1 cellular context compared by ENCODE assay signal in the genomic region with DNA sequence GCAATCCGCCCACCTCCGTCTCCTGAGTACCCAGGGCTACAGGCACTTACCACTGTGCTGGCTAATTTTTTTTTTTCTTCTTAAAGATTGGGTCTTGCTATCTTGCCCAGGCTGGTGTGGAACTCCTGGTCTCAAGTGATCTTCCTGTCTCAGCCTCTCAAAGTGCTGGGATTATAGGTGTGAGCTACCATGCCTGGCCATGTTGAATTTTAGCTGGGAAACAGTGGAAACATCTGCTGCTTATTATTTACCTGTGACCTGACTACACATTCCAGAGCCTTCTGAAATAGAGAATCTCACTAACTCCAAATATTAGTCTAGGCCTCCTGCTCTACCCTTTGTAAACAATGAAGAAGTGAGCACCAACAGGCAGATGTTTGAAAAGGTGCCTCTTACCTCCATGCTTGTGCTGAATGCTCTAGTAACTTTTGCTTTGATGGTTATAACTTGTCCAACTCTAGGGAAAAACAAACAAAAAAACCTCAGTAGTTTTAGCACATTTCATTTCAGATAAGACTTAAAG.
TF ChIP-seq lines count a peak whose summit lies in the region.

No MANE protein-coding gene starts in this region.

TF ChIP-seq in HepG2, 621 proteins besides CTCF, POLR2A, EP300 and RAD21 (continued from another document and continues in another):
- TF ChIP-seq ZNF597 (CRISPR knock-in tag; IDR thresholded peaks at IDR 0.05) (no peak), KLF13 (CRISPR knock-in tag; IDR thresholded peaks at IDR 0.05) (no peak), ZNF235 (CRISPR knock-in tag; IDR thresholded peaks at IDR 0.05; ENCODE audit: borderline replicate concordance) (no peak), ZNF644 (CRISPR knock-in tag; IDR thresholded peaks at IDR 0.05; ENCODE audit: low read depth) (no peak), ZBTB14 (CRISPR knock-in tag; IDR thresholded peaks at IDR 0.05) (no peak), ERF (CRISPR knock-in tag; IDR thresholded peaks at IDR 0.05) (peak; percentile 64), KLF6 (CRISPR knock-in tag; IDR thresholded peaks at IDR 0.05) (no peak), NFIB (CRISPR knock-in tag; IDR thresholded peaks at IDR 0.05; ENCODE audit: borderline replicate concordance) (no peak), NFAT5 (CRISPR knock-in tag; IDR thresholded peaks at IDR 0.05) (no peak), ZNF766 (CRISPR knock-in tag; IDR thresholded peaks at IDR 0.05; ENCODE audit: borderline replicate concordance) (no peak), NFATC3 (CRISPR knock-in tag; IDR thresholded peaks at IDR 0.05) (no peak), ZNF256 (CRISPR knock-in tag; conservative IDR thresholded peaks at IDR 0.05) (no peak), SSRP1 (CRISPR knock-in tag; IDR thresholded peaks at IDR 0.05) (no peak), ZNF232 (CRISPR knock-in tag; IDR thresholded peaks at IDR 0.05; ENCODE audit: borderline replicate concordance) (no peak), SOX6 (IDR thresholded peaks at IDR 0.05) (no peak), SOX6 (CRISPR knock-in tag; IDR thresholded peaks at IDR 0.05) (peak; percentile 94), XRCC5 (optimal IDR thresholded peaks at IDR 0.05; ENCODE audit: low read length) (no peak), NAIF1 (CRISPR knock-in tag; IDR thresholded peaks at IDR 0.05; ENCODE audit: borderline replicate concordance) (peak; percentile 50; the same call in 1 of the 2 replicates), MAFF (IDR thresholded peaks at IDR 0.05; ENCODE audit: low read depth, low read length) (no peak), ZNF768 (CRISPR knock-in tag; IDR thresholded peaks at IDR 0.05) (no peak), TOE1 (CRISPR knock-in tag; IDR thresholded peaks at IDR 0.05) (no peak), ZNF329 (CRISPR knock-in tag; IDR thresholded peaks at IDR 0.05; ENCODE audit: low read depth) (no peak), ZNF260 (CRISPR knock-in tag; IDR thresholded peaks at IDR 0.05; ENCODE audit: borderline replicate concordance, low read depth) (no peak), ZNF326 (CRISPR knock-in tag; IDR thresholded peaks at IDR 0.05; ENCODE audit: borderline replicate concordance) (no peak), ZNF234 (CRISPR knock-in tag; conservative IDR thresholded peaks at IDR 0.05) (no peak), ZNF672 (CRISPR knock-in tag; IDR thresholded peaks at IDR 0.05) (no peak), SMARCC2 (IDR thresholded peaks at IDR 0.05) (no peak), CAMTA2 (CRISPR knock-in tag; IDR thresholded peaks at IDR 0.05; ENCODE audit: borderline replicate concordance) (no peak), NONO (IDR thresholded peaks at IDR 0.05) (no peak), NONO (CRISPR knock-in tag; conservative IDR thresholded peaks at IDR 0.05) (0 out of 2 replicates have a peak, but pooled peaks have one; percentile 58), SALL1 (CRISPR knock-in tag; IDR thresholded peaks at IDR 0.05) (peak; percentile 81), BORCS8-MEF2B (CRISPR knock-in tag; IDR thresholded peaks at IDR 0.05) (no peak), RXRA (CRISPR knock-in tag; IDR thresholded peaks at IDR 0.05) (no peak; the same call in 1 of the 2 replicates), SUZ12 (IDR thresholded peaks at IDR 0.05; ENCODE audit: low read depth, low read length) (no peak), YY1 (IDR thresholded peaks at IDR 0.05; ENCODE audit: insufficient read depth, insufficient replicate concordance, low read depth, low read length) (no peak), KDM6A (CRISPR knock-in tag; IDR thresholded peaks at IDR 0.05; ENCODE audit: low read depth) (peak; percentile 77), CSRNP2 (CRISPR knock-in tag; conservative IDR thresholded peaks at IDR 0.05; ENCODE audit: low read depth) (no peak), HNF4A (CRISPR knock-in tag; IDR thresholded peaks at IDR 0.05) (peak; percentile 68), KDM5A (IDR thresholded peaks at IDR 0.05; ENCODE audit: borderline replicate concordance, low read length) (no peak), ESRRA (CRISPR knock-in tag; IDR thresholded peaks at IDR 0.05; ENCODE audit: low read depth) (0 out of 2 replicates have a peak, but pooled peaks have one; percentile 26), TEAD2 (CRISPR knock-in tag; IDR thresholded peaks at IDR 0.05) (no peak), TOPORS (CRISPR knock-in tag; IDR thresholded peaks at IDR 0.05) (no peak), ARNT2 (CRISPR knock-in tag; IDR thresholded peaks at IDR 0.05; ENCODE audit: low read depth) (no peak), ATF7 (IDR thresholded peaks at IDR 0.05) (no peak), ATF7 (CRISPR knock-in tag; IDR thresholded peaks at IDR 0.05) (no peak; the same call in 1 of the 2 replicates)
- TF ChIP-seq, protein P1, sequence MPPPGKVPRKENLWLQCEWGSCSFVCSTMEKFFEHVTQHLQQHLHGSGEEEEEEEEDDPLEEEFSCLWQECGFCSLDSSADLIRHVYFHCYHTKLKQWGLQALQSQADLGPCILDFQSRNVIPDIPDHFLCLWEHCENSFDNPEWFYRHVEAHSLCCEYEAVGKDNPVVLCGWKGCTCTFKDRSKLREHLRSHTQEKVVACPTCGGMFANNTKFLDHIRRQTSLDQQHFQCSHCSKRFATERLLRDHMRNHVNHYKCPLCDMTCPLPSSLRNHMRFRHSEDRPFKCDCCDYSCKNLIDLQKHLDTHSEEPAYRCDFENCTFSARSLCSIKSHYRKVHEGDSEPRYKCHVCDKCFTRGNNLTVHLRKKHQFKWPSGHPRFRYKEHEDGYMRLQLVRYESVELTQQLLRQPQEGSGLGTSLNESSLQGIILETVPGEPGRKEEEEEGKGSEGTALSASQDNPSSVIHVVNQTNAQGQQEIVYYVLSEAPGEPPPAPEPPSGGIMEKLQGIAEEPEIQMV (CRISPR knock-in tag; IDR thresholded peaks at IDR 0.05; ENCODE audit: low read depth): no peak
- TF ChIP-seq, protein P2, sequence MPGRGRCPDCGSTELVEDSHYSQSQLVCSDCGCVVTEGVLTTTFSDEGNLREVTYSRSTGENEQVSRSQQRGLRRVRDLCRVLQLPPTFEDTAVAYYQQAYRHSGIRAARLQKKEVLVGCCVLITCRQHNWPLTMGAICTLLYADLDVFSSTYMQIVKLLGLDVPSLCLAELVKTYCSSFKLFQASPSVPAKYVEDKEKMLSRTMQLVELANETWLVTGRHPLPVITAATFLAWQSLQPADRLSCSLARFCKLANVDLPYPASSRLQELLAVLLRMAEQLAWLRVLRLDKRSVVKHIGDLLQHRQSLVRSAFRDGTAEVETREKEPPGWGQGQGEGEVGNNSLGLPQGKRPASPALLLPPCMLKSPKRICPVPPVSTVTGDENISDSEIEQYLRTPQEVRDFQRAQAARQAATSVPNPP (CRISPR knock-in tag; IDR thresholded peaks at IDR 0.05): peak; percentile 69; the same call in 1 of the 2 replicates
- TF ChIP-seq, protein P3, sequence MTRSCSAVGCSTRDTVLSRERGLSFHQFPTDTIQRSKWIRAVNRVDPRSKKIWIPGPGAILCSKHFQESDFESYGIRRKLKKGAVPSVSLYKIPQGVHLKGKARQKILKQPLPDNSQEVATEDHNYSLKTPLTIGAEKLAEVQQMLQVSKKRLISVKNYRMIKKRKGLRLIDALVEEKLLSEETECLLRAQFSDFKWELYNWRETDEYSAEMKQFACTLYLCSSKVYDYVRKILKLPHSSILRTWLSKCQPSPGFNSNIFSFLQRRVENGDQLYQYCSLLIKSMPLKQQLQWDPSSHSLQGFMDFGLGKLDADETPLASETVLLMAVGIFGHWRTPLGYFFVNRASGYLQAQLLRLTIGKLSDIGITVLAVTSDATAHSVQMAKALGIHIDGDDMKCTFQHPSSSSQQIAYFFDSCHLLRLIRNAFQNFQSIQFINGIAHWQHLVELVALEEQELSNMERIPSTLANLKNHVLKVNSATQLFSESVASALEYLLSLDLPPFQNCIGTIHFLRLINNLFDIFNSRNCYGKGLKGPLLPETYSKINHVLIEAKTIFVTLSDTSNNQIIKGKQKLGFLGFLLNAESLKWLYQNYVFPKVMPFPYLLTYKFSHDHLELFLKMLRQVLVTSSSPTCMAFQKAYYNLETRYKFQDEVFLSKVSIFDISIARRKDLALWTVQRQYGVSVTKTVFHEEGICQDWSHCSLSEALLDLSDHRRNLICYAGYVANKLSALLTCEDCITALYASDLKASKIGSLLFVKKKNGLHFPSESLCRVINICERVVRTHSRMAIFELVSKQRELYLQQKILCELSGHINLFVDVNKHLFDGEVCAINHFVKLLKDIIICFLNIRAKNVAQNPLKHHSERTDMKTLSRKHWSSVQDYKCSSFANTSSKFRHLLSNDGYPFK (CRISPR knock-in tag; IDR thresholded peaks at IDR 0.05; ENCODE audit: borderline replicate concordance): no peak
- TF ChIP-seq, protein P4, sequence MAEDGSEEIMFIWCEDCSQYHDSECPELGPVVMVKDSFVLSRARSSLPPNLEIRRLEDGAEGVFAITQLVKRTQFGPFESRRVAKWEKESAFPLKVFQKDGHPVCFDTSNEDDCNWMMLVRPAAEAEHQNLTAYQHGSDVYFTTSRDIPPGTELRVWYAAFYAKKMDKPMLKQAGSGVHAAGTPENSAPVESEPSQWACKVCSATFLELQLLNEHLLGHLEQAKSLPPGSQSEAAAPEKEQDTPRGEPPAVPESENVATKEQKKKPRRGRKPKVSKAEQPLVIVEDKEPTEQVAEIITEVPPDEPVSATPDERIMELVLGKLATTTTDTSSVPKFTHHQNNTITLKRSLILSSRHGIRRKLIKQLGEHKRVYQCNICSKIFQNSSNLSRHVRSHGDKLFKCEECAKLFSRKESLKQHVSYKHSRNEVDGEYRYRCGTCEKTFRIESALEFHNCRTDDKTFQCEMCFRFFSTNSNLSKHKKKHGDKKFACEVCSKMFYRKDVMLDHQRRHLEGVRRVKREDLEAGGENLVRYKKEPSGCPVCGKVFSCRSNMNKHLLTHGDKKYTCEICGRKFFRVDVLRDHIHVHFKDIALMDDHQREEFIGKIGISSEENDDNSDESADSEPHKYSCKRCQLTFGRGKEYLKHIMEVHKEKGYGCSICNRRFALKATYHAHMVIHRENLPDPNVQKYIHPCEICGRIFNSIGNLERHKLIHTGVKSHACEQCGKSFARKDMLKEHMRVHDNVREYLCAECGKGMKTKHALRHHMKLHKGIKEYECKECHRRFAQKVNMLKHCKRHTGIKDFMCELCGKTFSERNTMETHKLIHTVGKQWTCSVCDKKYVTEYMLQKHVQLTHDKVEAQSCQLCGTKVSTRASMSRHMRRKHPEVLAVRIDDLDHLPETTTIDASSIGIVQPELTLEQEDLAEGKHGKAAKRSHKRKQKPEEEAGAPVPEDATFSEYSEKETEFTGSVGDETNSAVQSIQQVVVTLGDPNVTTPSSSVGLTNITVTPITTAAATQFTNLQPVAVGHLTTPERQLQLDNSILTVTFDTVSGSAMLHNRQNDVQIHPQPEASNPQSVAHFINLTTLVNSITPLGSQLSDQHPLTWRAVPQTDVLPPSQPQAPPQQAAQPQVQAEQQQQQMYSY (CRISPR knock-in tag; IDR thresholded peaks at IDR 0.05): no peak
